In genomic region chr5:3312299-3312698, GRCh38 we compare ENCODE assay signal across 18 cellular contexts.
A peak's percentile ranks its signal among the peaks of the same experiment; 100 is the strongest.
DNase-seq lines count a peak whose midpoint lies in the region; FAIRE-seq and TF ChIP-seq lines count a peak whose summit lies in the region.
"Had no signal": no experiment of that assay in that cellular context is flagged by ENCODE, and none has a peak within 500 bp of the region (broad histone marks: within the 10 kb centered on the region; RNA-seq: fewer than 3 reads in every experiment).

No MANE protein-coding gene starts in this region.

- TF ChIP-seq EP300 in suprapubic skin (IDR thresholded peaks at IDR 0.05), result no peak
- TF ChIP-seq EP300 in esophagus muscularis mucosa (IDR thresholded peaks at IDR 0.05), result no peak

- peaks cover 4% of the 10 kb centered on the region for H3K9me3 Mint-ChIP-seq in astrocyte (ENCODE audit: unreplicated experiment)
- peaks cover 5% of the 10 kb centered on the region for H3K9me3 Mint-ChIP-seq in endodermal cell

- H3K27me3 ChIP-seq in astrocyte (ENCODE audit: insufficient read depth, low read length) (no peaks in the 10 kb centered on the region), endodermal cell (ENCODE audit: control insufficient read depth, insufficient read depth, low read length, poor library complexity, severe bottlenecking) (no peaks in the 10 kb centered on the region), suprapubic skin (no peaks in the 10 kb centered on the region), esophagus muscularis mucosa (peaks cover 0 to 5% (median 0%) of the 10 kb centered on the region in 4 donors)

- H4K20me1 ChIP-seq in astrocyte (ENCODE audit: insufficient read depth, low read length), result no peaks in the 10 kb centered on the region

- DNase-seq in HTR-8/SVneo (ENCODE audit: insufficient read length, low spot score) (no peak), astrocyte (ENCODE audit: low read depth) (no peak), endodermal cell (peak; percentile 10), suprapubic skin (ENCODE audit: low spot score in 2 of 2) (no peak), esophagus muscularis mucosa (ENCODE audit: extremely low spot score) (no peak), NCI-H82 treated with DMSO at 0.1 percent for 48 hours (lab: John Stamatoyannopoulos, UW; ENCODE audit: unreplicated experiment) (no peak), A172 (ENCODE audit: low spot score) (no peak)
- DNase-seq: C1 segment of cervical spinal cord; CD4-positive, alpha-beta memory T cell; DMS79 treated with DMSO at 0.1 percent for 48 hours; EL; GOT3; H9 had no signal

- H3K27ac Mint-ChIP-seq in astrocyte (ENCODE audit: unreplicated experiment) (no peak overlapping the region), endodermal cell (no peak overlapping the region)
- H3K27ac Mint-ChIP-seq: B cell; CD4-positive, alpha-beta memory T cell; H9 had no signal

- TF ChIP-seq CTCF in astrocyte (IDR thresholded peaks at IDR 0.05; ENCODE audit: insufficient read depth, low read depth, low read length) (no peak), endodermal cell (conservative IDR thresholded peaks at IDR 0.05) (no peak), suprapubic skin (IDR thresholded peaks at IDR 0.05) (no peak), esophagus muscularis mucosa (IDR thresholded peaks at IDR 0.05) (no peak)

- H3K27ac ChIP-seq in astrocyte (ENCODE audit: low read depth, low read length) (peak overlapping the region; percentile 99), endodermal cell (ENCODE audit: low read depth, low read length) (no peak overlapping the region), suprapubic skin (peak overlapping the region; percentile 82), esophagus muscularis mucosa (replicated peaks in 1 of 4) (no peak overlapping the region)

- no peaks in the 10 kb centered on the region for H3K36me3 ChIP-seq in astrocyte (ENCODE audit: insufficient read depth, low read length)
- no peaks in the 10 kb centered on the region for H3K36me3 ChIP-seq in endodermal cell (ENCODE audit: control insufficient read depth, insufficient read depth, low read length)
- H3K36me3 ChIP-seq in suprapubic skin, result no peaks in the 10 kb centered on the region
- no peaks in the 10 kb centered on the region for H3K36me3 ChIP-seq in esophagus muscularis mucosa

- H3K4me1 ChIP-seq in astrocyte (ENCODE audit: insufficient read depth, low read length) (peaks cover 26% of the 10 kb centered on the region), endodermal cell (ENCODE audit: control insufficient read depth, insufficient read depth, low read length) (no peaks in the 10 kb centered on the region), suprapubic skin (peaks cover 17% of the 10 kb centered on the region), esophagus muscularis mucosa (no peaks in the 10 kb centered on the region)

- no peak for TF ChIP-seq POLR2A in suprapubic skin (IDR thresholded peaks at IDR 0.05)
- no peak for TF ChIP-seq POLR2A in esophagus muscularis mucosa (IDR thresholded peaks at IDR 0.05; ENCODE audit: low read depth)

- H3K4me3 ChIP-seq in astrocyte (ENCODE audit: insufficient read depth, low read depth, low read length) (no peak overlapping the region), endodermal cell (ENCODE audit: low read length) (no peak overlapping the region), suprapubic skin (no peak overlapping the region), esophagus muscularis mucosa (no peak overlapping the region)

- H3K4me2 ChIP-seq in astrocyte (ENCODE audit: low read length), result no peak overlapping the region

- H3K9me3 ChIP-seq in astrocyte (ENCODE audit: insufficient read depth, low read depth, low read length), result peaks cover 12% of the 10 kb centered on the region
- peaks cover 8% of the 10 kb centered on the region for H3K9me3 ChIP-seq in endodermal cell (ENCODE audit: control insufficient read depth, low read length)
- no peaks in the 10 kb centered on the region for H3K9me3 ChIP-seq in suprapubic skin
- H3K9me3 ChIP-seq in esophagus muscularis mucosa, result peaks cover 0 to 20% (median 5%) of the 10 kb centered on the region in 4 donors

- H3K9ac ChIP-seq in astrocyte (ENCODE audit: low read length), result no peak overlapping the region
- no peak overlapping the region for H3K9ac ChIP-seq in endodermal cell (ENCODE audit: extremely low read depth, low read length, poor library complexity, severe bottlenecking)

- H3K4me3 Mint-ChIP-seq in astrocyte (ENCODE audit: unreplicated experiment), result no peak overlapping the region
- H3K4me3 Mint-ChIP-seq in endodermal cell, result no peak overlapping the region
- H3K4me3 Mint-ChIP-seq: B cell; CD4-positive, alpha-beta memory T cell; H9 had no signal

- WGBS in endodermal cell (ENCODE audit: insufficient coverage in 1 of 2, insufficient read length in 1 of 2), 2 experiments, result 50 to 75% methylated on average over 2 to 6 of the region's 6 CpGs
- 78% methylated on average over 6 of the region's 6 CpGs for WGBS in suprapubic skin
- 77% methylated on average over 6 of the region's 6 CpGs for WGBS in esophagus muscularis mucosa

- H3K36me3 Mint-ChIP-seq in astrocyte (ENCODE audit: low read depth, unreplicated experiment) (no peaks in the 10 kb centered on the region), endodermal cell (ENCODE audit: low read depth) (no peaks in the 10 kb centered on the region)
- H3K36me3 Mint-ChIP-seq: CD4-positive, alpha-beta memory T cell had no signal

- H3K4me1 Mint-ChIP-seq in astrocyte (ENCODE audit: low read depth, unreplicated experiment) (peaks cover 13% of the 10 kb centered on the region), endodermal cell (no peaks in the 10 kb centered on the region)
- H3K4me1 Mint-ChIP-seq: B cell; CD4-positive, alpha-beta memory T cell; H9 had no signal

- no peaks in the 10 kb centered on the region for H3K79me2 ChIP-seq in astrocyte (ENCODE audit: insufficient read depth, low read length)

- intact Hi-C loops in esophagus muscularis mucosa (cut with DNase I), result no loop called here

- FAIRE-seq in HTR-8/SVneo (lab: Jason Lieb, UNC), result peak; percentile 31
- FAIRE-seq in astrocyte (lab: Jason Lieb, UNC), result no peak
- FAIRE-seq: A204.1, D721Med, G401.6, GM12892 had no signal

- H2AFZ ChIP-seq in astrocyte (ENCODE audit: low read depth, low read length), result no peak overlapping the region

- peaks cover 21% of the 10 kb centered on the region for H3K27me3 Mint-ChIP-seq in astrocyte (ENCODE audit: low read depth, unreplicated experiment)
- peaks cover 2% of the 10 kb centered on the region for H3K27me3 Mint-ChIP-seq in endodermal cell (ENCODE audit: insufficient read depth)
- H3K27me3 Mint-ChIP-seq: B cell; CD4-positive, alpha-beta memory T cell had no signal

Comparison
In these comparisons a context has a peak if more than half of its experiments do, and no peak if none do; other contexts are left out.
1. H3K27ac ChIP-seq: peak in astrocyte (single experiment) and suprapubic skin (single experiment); none in endodermal cell (single experiment) and esophagus muscularis mucosa (0 of 4).